ENCODE assay signal across 8 cellular contexts in the genomic region with DNA sequence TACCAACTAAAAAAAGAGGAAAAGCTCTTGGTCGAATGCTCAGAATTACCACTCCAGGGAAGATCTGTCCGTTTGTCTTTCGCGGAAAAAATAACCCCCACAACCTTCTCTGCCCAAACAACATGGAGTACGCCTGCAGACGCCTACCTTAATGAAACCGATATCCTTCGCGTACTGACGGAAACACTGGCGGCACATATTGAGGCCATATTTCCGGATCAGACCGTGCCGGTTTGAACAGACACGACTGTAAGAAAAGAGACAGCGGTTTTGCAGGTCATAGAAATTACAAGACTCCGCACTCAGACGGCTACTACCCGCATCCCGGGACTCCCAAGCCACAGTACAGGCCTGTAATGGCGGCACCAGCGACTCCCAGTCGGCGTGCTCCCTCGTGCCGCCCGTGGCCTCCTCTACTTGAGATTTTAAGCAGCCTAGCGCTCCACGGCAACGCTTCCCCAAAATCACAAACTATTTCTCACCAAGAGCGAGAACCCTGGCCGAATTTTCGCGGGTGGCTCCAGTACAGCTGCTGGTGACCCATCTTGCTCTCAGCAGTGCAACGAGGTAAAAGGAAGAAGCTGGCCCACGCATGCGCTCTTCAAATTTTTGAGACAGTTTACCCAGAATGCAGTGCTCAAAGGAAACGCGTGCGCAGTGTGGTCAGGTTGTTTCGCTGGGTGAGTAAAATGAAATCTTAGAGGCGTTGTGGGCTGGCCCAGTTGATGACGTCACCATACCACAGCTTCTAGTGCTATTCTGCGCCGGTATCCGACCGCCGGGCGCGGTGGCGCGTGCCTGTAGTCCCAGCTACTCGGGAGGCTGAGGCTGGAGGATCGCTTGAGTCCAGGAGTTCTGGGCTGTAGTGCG. TPM values are rescaled to one million over a fixed set of nuclear protein-coding genes. Genes with fewer than 3 reads are reported as not detected.
DNase-seq lines count a peak whose midpoint lies in the region; ATAC-seq and TF ChIP-seq lines count a peak whose summit lies in the region.

A gene (minus strand): TSS at position 578 of the 870 bp plus-strand sequence. CDS start 34 bp downstream, at position 544.

- ATAC-seq in GM21529 (IDR thresholded peaks at IDR 0.05; ENCODE audit: unreplicated experiment) = peak; percentile 88

- peak within 1 kb of the TSS; percentile 98 to 100 (median 99) for H3K27ac Mint-ChIP-seq in IgD-negative memory B cell

- peaks cover 28% of the 10 kb centered on the region for H3K4me1 ChIP-seq in mononuclear cell (ENCODE audit: insufficient read depth, low read length)

- TF ChIP-seq CTCF in epithelial cell of esophagus (IDR thresholded peaks at IDR 0.05; ENCODE audit: insufficient read depth, low read depth, low read length, missing control alignments) = no peak

- peak within 1 kb of the TSS; percentile 95 to 99 (median 98) for H3K4me3 Mint-ChIP-seq in IgD-negative memory B cell

- no peaks in the 10 kb centered on the region for H3K27me3 Mint-ChIP-seq in IgD-negative memory B cell

- H3K4me1 Mint-ChIP-seq in IgD-negative memory B cell = peaks cover 34 to 38% (median 36%) of the 10 kb centered on the region in 3 donors

- peak; percentile 99 for DNase-seq in DMS 273 (lab: John Stamatoyannopoulos, UW; ENCODE audit: unreplicated experiment)
- DNase-seq in OCI-M2 (lab: John Stamatoyannopoulos, UW; ENCODE audit: unreplicated experiment) = peak; percentile 98
- peak; percentile 97 for DNase-seq in activated T-cell treated with anti-CD3 and anti-CD28 coated beads for 4 hours
- DNase-seq in epithelial cell of esophagus (ENCODE audit: low read depth) = peak; percentile 99
- peak; percentile 97 for DNase-seq in stimulated activated CD8-positive, alpha-beta memory T cell treated with anti-CD3 and anti-CD28 coated beads, Interleukin-4, amount 100 ng/mL, for 1 hour (ENCODE audit: low read depth in 2 of 2, low spot score in 1 of 2)

- peak within 1 kb of the TSS; percentile 62 for H3K4me3 ChIP-seq in epithelial cell of esophagus (ENCODE audit: low read length)
- H3K4me3 ChIP-seq in mononuclear cell (ENCODE audit: low read length) = peak within 1 kb of the TSS; percentile 98

- H3K9me3 Mint-ChIP-seq in IgD-negative memory B cell = peaks cover 0 to 3% (median 0%) of the 10 kb centered on the region in 3 donors

- no peaks in the 10 kb centered on the region for H3K9me3 ChIP-seq in mononuclear cell (ENCODE audit: low read depth, low read length)

- no peaks in the 10 kb centered on the region for H3K27me3 ChIP-seq in mononuclear cell (ENCODE audit: insufficient read depth, low read length)

- H3K36me3 Mint-ChIP-seq in IgD-negative memory B cell = peaks cover 10% of the 10 kb centered on the region

RNA-seq across cellular contexts. Expression of the gene that starts here (rescaled TPM):
- 10,099 TPM for polyA plus RNA-seq in IgD-negative memory B cell
- total RNA-seq in mononuclear cell = 7,710 TPM

Comparison
In these comparisons a context has a peak if more than half of its experiments do, and no peak if none do; other contexts are left out.
1. Peak in every context shown above with its lines: DNase-seq, ATAC-seq and H3K4me3 ChIP-seq.